8 cellular contexts compared by ENCODE assay signal in the genomic region with DNA sequence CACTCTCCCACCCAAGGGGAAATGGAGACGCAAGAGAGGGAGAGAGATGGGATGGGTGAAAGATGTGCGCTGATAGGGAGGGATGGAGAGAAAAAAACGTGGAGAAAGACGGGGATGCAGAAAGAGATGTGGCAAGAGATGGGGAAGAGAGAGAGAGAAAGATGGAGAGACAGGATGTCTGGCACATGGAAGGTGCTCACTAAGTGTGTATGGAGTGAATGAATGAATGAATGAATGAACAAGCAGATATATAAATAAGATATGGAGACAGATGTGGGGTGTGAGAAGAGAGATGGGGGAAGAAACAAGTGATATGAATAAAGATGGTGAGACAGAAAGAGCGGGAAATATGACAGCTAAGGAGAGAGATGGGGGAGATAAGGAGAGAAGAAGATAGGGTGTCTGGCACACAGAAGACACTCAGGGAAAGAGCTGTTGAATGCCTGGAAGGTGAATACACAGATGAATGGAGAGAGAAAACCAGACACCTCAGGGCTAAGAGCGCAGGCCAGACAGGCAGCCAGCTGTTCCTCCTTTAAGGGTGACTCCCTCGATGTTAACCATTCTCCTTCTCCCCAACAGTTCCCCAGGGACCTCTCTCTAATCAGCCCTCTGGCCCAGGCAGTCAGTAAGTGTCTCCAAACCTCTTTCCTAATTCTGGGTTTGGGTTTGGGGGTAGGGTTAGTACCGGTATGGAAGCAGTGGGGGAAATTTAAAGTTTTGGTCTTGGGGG. TPM values are rescaled to one million over a fixed set of nuclear protein-coding genes. Genes with fewer than 3 reads are reported as not detected.
DNase-seq lines count a peak whose midpoint lies in the region; ATAC-seq, FAIRE-seq and TF ChIP-seq lines count a peak whose summit lies in the region.

No MANE protein-coding gene starts in this region.

- H3K36me3 ChIP-seq in kidney (ENCODE audit: control insufficient read depth in 1 of 2, insufficient read depth in 2 of 2, low read length in 2 of 2) = no peaks in the 10 kb centered on the region
- no peaks in the 10 kb centered on the region for H3K36me3 ChIP-seq in suprapubic skin

- H3K9me3 ChIP-seq in kidney (ENCODE audit: control insufficient read depth in 1 of 2, low read length in 2 of 2) (no peaks in the 10 kb centered on the region), suprapubic skin (no peaks in the 10 kb centered on the region)

- WGBS in suprapubic skin = 46% methylated on average over 8 of the region's 8 CpGs

- H3K4me1 ChIP-seq in kidney (ENCODE audit: control insufficient read depth in 1 of 2, insufficient read depth in 1 of 2, low read depth in 1 of 2, low read length in 2 of 2) (peaks cover 2 to 5% of the 10 kb centered on the region in 2 donors), suprapubic skin (peaks cover 8% of the 10 kb centered on the region)

- peaks cover 3% of the 10 kb centered on the region for H3K27me3 ChIP-seq in suprapubic skin

- H3K9ac ChIP-seq in kidney (ENCODE audit: low read length in 2 of 2) = no peak overlapping the region

- POLR2A ChIA-PET in T-cell (lab: Charles Lee) = interaction anchor here (0.6 to 2.9 kb wide), 4 partner anchors 11 to 260 kb away, joined by 3 to 8 read pairs (median 5); no protein-coding TSS in a partner anchor

- ATAC-seq in T-cell (replicated peaks in 1 of 4) = no peak
- no peak for ATAC-seq in HG02884 (IDR thresholded peaks at IDR 0.05; ENCODE audit: unreplicated experiment)

- CTCF ChIA-PET in T-cell (lab: Charles Lee) = interaction anchor here (0.6 to 4.0 kb wide), 16 partner anchors 9 to 1085 kb away, joined by 3 to 22 read pairs (median 4); a partner anchor contains a TSS

- no peak for TF ChIP-seq POLR2A in suprapubic skin (IDR thresholded peaks at IDR 0.05)

- intact Hi-C loops in kidney (cut with DNase I) = no loop called here

- peaks cover 85% of the 10 kb centered on the region for H3K36me3 Mint-ChIP-seq in activated T-cell treated with anti-CD3 and anti-CD28 coated beads, Interleukin-2, amount 50 U/mL, for 24 hours (ENCODE audit: low read depth)
- H3K36me3 Mint-ChIP-seq in T-cell = peaks cover 27% of the 10 kb centered on the region

- no peak for TF ChIP-seq EP300 in suprapubic skin (IDR thresholded peaks at IDR 0.05)

- no peak for DNase-seq in activated T-cell treated with anti-CD3 and anti-CD28 coated beads, Interleukin-2, amount 50 U/mL, for 24 hours
- DNase-seq in activated T-cell treated with anti-CD3 and anti-CD28 coated beads for 4 hours = no peak
- DNase-seq in T-cell = no peak
- no peak for DNase-seq in kidney
- no peak for DNase-seq in suprapubic skin (ENCODE audit: low spot score in 2 of 2)
- no peak for DNase-seq in effector CD8-positive, alpha-beta T cell (lab: John Stamatoyannopoulos, UW)
- no peak for DNase-seq in NCI-H1436 (lab: John Stamatoyannopoulos, UW)

- TF ChIP-seq CTCF in kidney (IDR thresholded peaks at IDR 0.05; ENCODE audit: borderline replicate concordance, extremely low read depth, insufficient read depth) = no peak
- TF ChIP-seq CTCF in suprapubic skin (IDR thresholded peaks at IDR 0.05) = no peak

- no peaks in the 10 kb centered on the region for H3K9me3 Mint-ChIP-seq in activated T-cell treated with anti-CD3 and anti-CD28 coated beads, Interleukin-2, amount 50 U/mL, for 24 hours
- H3K9me3 Mint-ChIP-seq in T-cell = no peaks in the 10 kb centered on the region

- H3K27ac Mint-ChIP-seq in activated T-cell treated with anti-CD3 and anti-CD28 coated beads, Interleukin-2, amount 50 U/mL, for 24 hours = peak overlapping the region; percentile 99
- H3K27ac Mint-ChIP-seq in T-cell = peak overlapping the region; percentile 98 to 100

- no peak for FAIRE-seq in kidney (lab: Jason Lieb, UNC)

- H3K4me1 Mint-ChIP-seq in activated T-cell treated with anti-CD3 and anti-CD28 coated beads, Interleukin-2, amount 50 U/mL, for 24 hours (ENCODE audit: low read depth) = peaks cover 84% of the 10 kb centered on the region
- H3K4me1 Mint-ChIP-seq in T-cell = peaks cover 85 to 95% (median 91%) of the 10 kb centered on the region in 3 donors

- peak overlapping the region; percentile 36 to 37 for H3K4me3 ChIP-seq in kidney (ENCODE audit: low read length in 2 of 2)
- H3K4me3 ChIP-seq in suprapubic skin = peak overlapping the region; percentile 39

- H3K27ac ChIP-seq in kidney (ENCODE audit: low read depth in 2 of 2, low read length in 2 of 2) (no peak overlapping the region), suprapubic skin (no peak overlapping the region)

- peak overlapping the region; percentile 97 for H3K4me3 Mint-ChIP-seq in activated T-cell treated with anti-CD3 and anti-CD28 coated beads, Interleukin-2, amount 50 U/mL, for 24 hours
- peak overlapping the region; percentile 86 to 99 (median 91) for H3K4me3 Mint-ChIP-seq in T-cell

- no peaks in the 10 kb centered on the region for H3K27me3 Mint-ChIP-seq in activated T-cell treated with anti-CD3 and anti-CD28 coated beads, Interleukin-2, amount 50 U/mL, for 24 hours
- no peaks in the 10 kb centered on the region for H3K27me3 Mint-ChIP-seq in T-cell

RNA-seq across cellular contexts. Expression of a gene that starts 0.8 kb away (rescaled TPM):
- total RNA-seq in T-cell (10 to 100 TPM; 13.8 to 28.0 (median 25.0) TPM), kidney (5.4 TPM), suprapubic skin (1 to 10 TPM; 1.0 to 6.4 (median 3.3) TPM)
- 0.69 TPM for polyA plus RNA-seq in kidney (ENCODE audit: insufficient read depth, low read depth, low replicate concordance)

RNA-seq across cellular contexts. Expression of a gene that starts 4.0 kb away (rescaled TPM):
- total RNA-seq in T-cell (10 to 100 TPM; 12.5 to 23.9 (median 17.9) TPM), kidney (0.35 TPM), suprapubic skin (under 1 TPM in 1 of 4 donors, not detected in 3; 0.47 TPM)
- polyA plus RNA-seq in kidney (ENCODE audit: insufficient read depth, low read depth, low replicate concordance) = not detected

RNA-seq across cellular contexts. Expression of a gene that starts 6.1 kb away (rescaled TPM):
- 100 to 1,000 TPM; 398 to 926 (median 813) TPM for total RNA-seq in T-cell
- 18.5 TPM for total RNA-seq in kidney
- 6.6 TPM for polyA plus RNA-seq in kidney (ENCODE audit: insufficient read depth, low read depth, low replicate concordance)
- total RNA-seq in suprapubic skin = not detected

RNA-seq across cellular contexts. Expression of a gene that starts 10.0 kb away (rescaled TPM):
- total RNA-seq in T-cell = 10 to 100 TPM; 13.4 to 28.0 (median 20.4) TPM
- 31.5 TPM for total RNA-seq in kidney
- 14.8 TPM for polyA plus RNA-seq in kidney (ENCODE audit: insufficient read depth, low read depth, low replicate concordance)
- total RNA-seq in suprapubic skin = 10 to 100 TPM in 1 of 4 donors, 1 to 10 TPM in 3; 3.7 to 72.9 (median 6.7) TPM

RNA-seq across cellular contexts. Expression of a gene that starts 16.7 kb away (rescaled TPM):
- total RNA-seq in T-cell (10 to 100 TPM; 13.6 to 38.0 (median 16.0) TPM), kidney (0.82 TPM), suprapubic skin (not detected)
- not detected for polyA plus RNA-seq in kidney (ENCODE audit: insufficient read depth, low read depth, low replicate concordance)

Comparison
In these comparisons a context has a peak if more than half of its experiments do, and no peak if none do; other contexts are left out.
1. RNA of a gene that starts 4.0 kb away (total RNA-seq): 12.5 to 23.9 TPM in T-cell; 0.35 TPM in kidney (single experiment) and 0.47 TPM in suprapubic skin; every median in the first group is over 4 times any median in the second.
2. RNA of a gene that starts 6.1 kb away (total RNA-seq): 398 to 926 TPM in T-cell; 18.5 TPM in kidney (single experiment) and not detected in suprapubic skin; every median in the first group is over 10 times any median in the second.